Comparison of ENCODE assay signal across 3 cellular contexts in genomic region chr1:94573891-94574290, GRCh38. TPM values are rescaled to one million over a fixed set of nuclear protein-coding genes. Genes with fewer than 3 reads are reported as not detected.
"Had no signal": no experiment of that assay in that cellular context is flagged by ENCODE, and none has a peak within 500 bp of the region (broad histone marks: within the 10 kb centered on the region; RNA-seq: fewer than 3 reads in every experiment).

No MANE protein-coding gene starts in this region.

RNA-seq across cellular contexts. Expression of gene F3, which starts 32.3 kb away (rescaled TPM):
- total RNA-seq: activated CD4-positive, alpha-beta T cell treated with anti-CD3 and anti-CD28 coated beads, Interleukin-2, amount 10 ng/mL, durations not matched to agents 7 days and 5 days; activated CD8-positive, alpha-beta T cell treated with anti-CD3 and anti-CD28 coated beads for 36 hours; activated CD8-positive, alpha-beta T cell treated with anti-CD3 and anti-CD28 coated beads, Interleukin-2, amount 10 ng/mL, durations not matched to agents 7 days and 5 days had no signal
